12 cellular contexts compared by ENCODE assay signal in the genomic region with DNA sequence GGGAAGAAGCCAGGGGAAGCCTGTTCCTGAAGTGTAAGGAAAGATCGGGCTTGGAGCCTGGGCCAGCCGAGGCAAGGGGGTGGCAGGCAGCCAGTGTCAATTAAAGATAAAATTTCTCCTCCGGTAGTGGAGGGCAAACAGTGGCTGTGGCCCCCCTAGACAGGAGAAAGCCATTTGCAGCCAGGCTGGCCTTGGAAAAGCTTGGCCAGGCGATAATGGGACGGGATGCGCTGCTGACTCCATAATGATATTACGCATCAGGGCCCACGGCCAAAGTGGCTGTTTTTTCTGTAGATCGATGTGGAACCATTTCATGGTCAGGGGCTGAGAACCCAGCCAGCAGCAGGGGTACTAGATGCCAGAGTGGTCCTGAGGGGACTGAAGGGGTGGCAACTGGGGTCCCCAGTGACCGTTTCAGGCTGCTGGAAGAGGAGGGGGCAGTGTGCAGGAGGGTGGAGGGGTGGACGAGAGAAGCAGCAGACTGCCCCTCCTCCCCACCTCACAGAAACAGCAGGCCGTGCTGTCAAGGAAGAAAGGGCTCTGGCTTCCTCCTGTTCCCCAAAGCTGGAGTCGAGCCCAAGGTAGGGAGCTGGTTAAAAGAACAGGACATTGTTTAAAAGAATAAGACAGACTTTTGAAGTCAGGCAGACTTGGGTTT. TPM values are rescaled to one million over a fixed set of nuclear protein-coding genes. Genes with fewer than 3 reads are reported as not detected.
DNase-seq lines count a peak whose midpoint lies in the region; TF ChIP-seq lines count a peak whose summit lies in the region.
"Had no signal": no experiment of that assay in that cellular context is flagged by ENCODE, and none has a peak within 500 bp of the region (broad histone marks: within the 10 kb centered on the region; RNA-seq: fewer than 3 reads in every experiment).

No MANE protein-coding gene starts in this region.

- H3K9me3 ChIP-seq in BE2C = no peaks in the 10 kb centered on the region
- no peaks in the 10 kb centered on the region for H3K9me3 ChIP-seq in Karpas-422 (ENCODE audit: low read length)

- H3K4me1 Mint-ChIP-seq in activated naive CD8-positive, alpha-beta T cell treated with anti-CD3 and anti-CD28 coated beads for 36 hours = peaks cover 49% of the 10 kb centered on the region

- peak overlapping the region; percentile 19 for H3K4me3 Mint-ChIP-seq in activated naive CD8-positive, alpha-beta T cell treated with anti-CD3 and anti-CD28 coated beads for 36 hours
- H3K4me3 Mint-ChIP-seq: activated naive CD8-positive, alpha-beta T cell treated with anti-CD3 and anti-CD28 coated beads, Interleukin-2, amount 10 ng/mL, durations not matched to agents 7 days and 5 days; neural crest cell had no signal

- no peak overlapping the region for H3K9ac ChIP-seq in Karpas-422 (ENCODE audit: low read length)

- peaks cover 13% of the 10 kb centered on the region for H3K36me3 Mint-ChIP-seq in activated naive CD8-positive, alpha-beta T cell treated with anti-CD3 and anti-CD28 coated beads for 36 hours

- H3K27me3 ChIP-seq in BE2C (no peaks in the 10 kb centered on the region), H7 (ENCODE audit: control insufficient read depth, insufficient read depth, low read length) (no peaks in the 10 kb centered on the region), Karpas-422 (ENCODE audit: low read length) (no peaks in the 10 kb centered on the region)
- H3K27me3 ChIP-seq: tibial nerve had no signal

- DNase-seq in BE2C (peak; percentile 75), H7 (peak; percentile 59), midbrain (lab: John Stamatoyannopoulos, UW) (peak; percentile 2), AML-193 (lab: John Stamatoyannopoulos, UW) (no peak), Karpas-422 (no peak), activated gamma-delta T cell treated with Interleukin-2 at 50 U/mL for 16 hours (no peak)
- DNase-seq in activated naive CD8-positive, alpha-beta T cell treated with anti-CD3 and anti-CD28 coated beads for 36 hours = no peak
- DNase-seq in effector CD4-positive, alpha-beta T cell = no peak
- DNase-seq: activated naive CD8-positive, alpha-beta T cell treated with anti-CD3 and anti-CD28 coated beads, Interleukin-2, amount 10 ng/mL, durations not matched to agents 7 days and 5 days; effector CD8-positive, alpha-beta T cell had no signal

- peaks cover 27% of the 10 kb centered on the region for H3K4me1 ChIP-seq in BE2C
- peaks cover 32% of the 10 kb centered on the region for H3K4me1 ChIP-seq in Karpas-422 (ENCODE audit: low read length)

- no peaks in the 10 kb centered on the region for H3K27me3 Mint-ChIP-seq in activated naive CD8-positive, alpha-beta T cell treated with anti-CD3 and anti-CD28 coated beads for 36 hours
- H3K27me3 Mint-ChIP-seq: activated naive CD8-positive, alpha-beta T cell treated with anti-CD3 and anti-CD28 coated beads, Interleukin-2, amount 10 ng/mL, durations not matched to agents 7 days and 5 days had no signal

- no peak for TF ChIP-seq CTCF in BE2C (IDR thresholded peaks at IDR 0.05; ENCODE audit: low read depth, low read length)

- H3K4me3 ChIP-seq in BE2C (ENCODE audit: low read depth, low read length) (peak overlapping the region; percentile 33), H7 (ENCODE audit: insufficient read depth, low read depth, low read length) (no peak overlapping the region), Karpas-422 (ENCODE audit: low read length) (no peak overlapping the region)
- H3K4me3 ChIP-seq: tibial nerve had no signal

- peak overlapping the region; percentile 94 for H3K27ac Mint-ChIP-seq in activated naive CD8-positive, alpha-beta T cell treated with anti-CD3 and anti-CD28 coated beads for 36 hours
- H3K27ac Mint-ChIP-seq: activated naive CD8-positive, alpha-beta T cell treated with anti-CD3 and anti-CD28 coated beads, Interleukin-2, amount 10 ng/mL, durations not matched to agents 7 days and 5 days had no signal

- no peak overlapping the region for H2AFZ ChIP-seq in Karpas-422 (ENCODE audit: low read length)

- no peaks in the 10 kb centered on the region for H3K9me2 ChIP-seq in Karpas-422 (replicated peaks; ENCODE audit: insufficient read depth, low read length)

- H3K4me2 ChIP-seq in Karpas-422 (ENCODE audit: low read depth, low read length, poor library complexity, severe bottlenecking) = no peak overlapping the region

- H3K36me3 ChIP-seq in BE2C (no peaks in the 10 kb centered on the region), H7 (replicated peaks; ENCODE audit: control insufficient read depth, insufficient read depth, low read length) (peaks cover 1% of the 10 kb centered on the region), Karpas-422 (ENCODE audit: insufficient read depth, low read length) (no peaks in the 10 kb centered on the region)

- no peak overlapping the region for H3K27ac ChIP-seq in Karpas-422 (ENCODE audit: low read length)
- H3K27ac ChIP-seq: tibial nerve had no signal

- H3K9me3 Mint-ChIP-seq in activated naive CD8-positive, alpha-beta T cell treated with anti-CD3 and anti-CD28 coated beads for 36 hours = no peaks in the 10 kb centered on the region
- H3K9me3 Mint-ChIP-seq: activated naive CD8-positive, alpha-beta T cell treated with anti-CD3 and anti-CD28 coated beads, Interleukin-2, amount 10 ng/mL, durations not matched to agents 7 days and 5 days; neural crest cell had no signal

- peaks cover 41% of the 10 kb centered on the region; the same call in 1 of the 2 replicates for H4K20me1 ChIP-seq in Karpas-422 (ENCODE audit: insufficient read depth, low read depth, low read length)

- no peaks in the 10 kb centered on the region for H3K79me2 ChIP-seq in Karpas-422 (ENCODE audit: low read length)

RNA-seq across cellular contexts. Expression of gene KCNC4, which starts 25.2 kb away (rescaled TPM):
- 3.6 TPM for polyA plus RNA-seq in BE2C (2012; ENCODE audit: insufficient read depth, insufficient read length, low read depth)
- total RNA-seq in H7 (2014; rRNA removed; shearing (Covaris generic)) = 3.3 and 8.6 TPM in 2 replicates
- total RNA-seq in activated naive CD8-positive, alpha-beta T cell treated with anti-CD3 and anti-CD28 coated beads for 36 hours = 1 to 10 TPM; 6.9 to 8.0 TPM
- 1.5 and 1.6 TPM in 2 replicates for total RNA-seq in Karpas-422 (2014; rRNA removed; shearing (Covaris generic); ENCODE audit: low replicate concordance)

Comparison
In these comparisons a context has a peak if more than half of its experiments do, and no peak if none do; other contexts are left out.
1. DNase-seq: peak in BE2C (single experiment), H7 (single experiment) and midbrain (single experiment); none in activated naive CD8-positive, alpha-beta T cell treated with anti-CD3 and anti-CD28 coated beads for 36 hours (single experiment), effector CD4-positive, alpha-beta T cell (single experiment), AML-193 (0 of 2), Karpas-422 (single experiment) and activated gamma-delta T cell treated with Interleukin-2 at 50 U/mL for 16 hours (single experiment).